ENCODE assay signal across 2 cellular contexts in genomic region chr16:84138500-84138823, GRCh38.
TF ChIP-seq lines count a peak whose summit lies in the region.

No MANE protein-coding gene starts in this region.

TF ChIP-seq in HepG2, 621 proteins besides CTCF, POLR2A, EP300 and RAD21 (continues in another document):
- TF ChIP-seq GPN1 (CRISPR knock-in tag; IDR thresholded peaks at IDR 0.05; ENCODE audit: borderline replicate concordance) (no peak), NR2F1 (CRISPR knock-in tag; IDR thresholded peaks at IDR 0.05) (no peak), ZNF280D (CRISPR knock-in tag; IDR thresholded peaks at IDR 0.05) (no peak), PAX8 (CRISPR knock-in tag; IDR thresholded peaks at IDR 0.05; ENCODE audit: borderline replicate concordance) (0 out of 2 replicates have a peak, but pooled peaks have one; percentile 2), ZSCAN22 (CRISPR knock-in tag; IDR thresholded peaks at IDR 0.05) (0 out of 2 replicates have a peak, but pooled peaks have one; percentile 26), RARG (CRISPR knock-in tag; IDR thresholded peaks at IDR 0.05; ENCODE audit: low read depth) (0 out of 2 replicates have a peak, but pooled peaks have one; percentile 90), ZMAT3 (CRISPR knock-in tag; conservative IDR thresholded peaks at IDR 0.05) (0 out of 2 replicates have a peak, but pooled peaks have one; percentile 32), TFE3 (CRISPR knock-in tag; IDR thresholded peaks at IDR 0.05) (peak; percentile 56; the same call in 1 of the 2 replicates), ZNF496 (CRISPR knock-in tag; IDR thresholded peaks at IDR 0.05; ENCODE audit: insufficient replicate concordance) (no peak), IRX3 (CRISPR knock-in tag; IDR thresholded peaks at IDR 0.05; ENCODE audit: borderline replicate concordance, low read depth) (no peak), SP140L (CRISPR knock-in tag; IDR thresholded peaks at IDR 0.05; ENCODE audit: borderline replicate concordance) (no peak), LBX2 (CRISPR knock-in tag; IDR thresholded peaks at IDR 0.05; ENCODE audit: borderline replicate concordance) (no peak), ZNF747 (CRISPR knock-in tag; IDR thresholded peaks at IDR 0.05; ENCODE audit: borderline replicate concordance) (no peak), HNF1A (IDR thresholded peaks at IDR 0.05; ENCODE audit: low read depth) (0 out of 2 replicates have a peak, but pooled peaks have one; percentile 7), HNF1A (CRISPR knock-in tag; IDR thresholded peaks at IDR 0.05; ENCODE audit: borderline replicate concordance) (no peak), E2F5 (CRISPR knock-in tag; conservative IDR thresholded peaks at IDR 0.05) (no peak), MAX (IDR thresholded peaks at IDR 0.05) (no peak)

TF ChIP-seq in WTC11, 78 proteins besides CTCF, POLR2A, EP300 and RAD21:
- TF ChIP-seq GTF2I (CRISPR knock-in tag; conservative IDR thresholded peaks at IDR 0.05) (no peak), ZMAT4 (CRISPR knock-in tag; IDR thresholded peaks at IDR 0.05) (no peak), ZNF317 (CRISPR knock-in tag; IDR thresholded peaks at IDR 0.05; ENCODE audit: borderline replicate concordance, low read depth) (no peak), ESRRA (CRISPR knock-in tag; IDR thresholded peaks at IDR 0.05; ENCODE audit: borderline replicate concordance) (no peak), MAX (CRISPR knock-in tag; IDR thresholded peaks at IDR 0.05) (no peak), ZNF532 (CRISPR knock-in tag; IDR thresholded peaks at IDR 0.05; ENCODE audit: borderline replicate concordance) (no peak), ARID4B (CRISPR knock-in tag; IDR thresholded peaks at IDR 0.05; ENCODE audit: borderline replicate concordance) (no peak)
